Comparison of ENCODE assay signal across 17 cellular contexts in genomic region chr1:201786824-201787223, GRCh38. TPM values are rescaled to one million over a fixed set of nuclear protein-coding genes. Genes with fewer than 3 reads are reported as not detected.
DNase-seq lines count a peak whose midpoint lies in the region; ATAC-seq and TF ChIP-seq lines count a peak whose summit lies in the region.
"Had no signal": no experiment of that assay in that cellular context is flagged by ENCODE, and none has a peak within 500 bp of the region (broad histone marks: within the 10 kb centered on the region; RNA-seq: fewer than 3 reads in every experiment).

No MANE protein-coding gene starts in this region.

- no peaks in the 10 kb centered on the region for H4K20me1 ChIP-seq in H9 (ENCODE audit: control insufficient read depth, insufficient read depth, insufficient read length)

- H3K36me3 ChIP-seq in esophagus muscularis mucosa, result peaks cover 17 to 88% (median 67%) of the 10 kb centered on the region in 4 donors
- H3K36me3 ChIP-seq: uterus had no signal

- no peak overlapping the region for H3K23ac ChIP-seq in H9 (ENCODE audit: insufficient read length, low read depth, low read length)

- H3K14ac ChIP-seq in H9 (ENCODE audit: insufficient read depth, low read length), result no peak overlapping the region

- no peak overlapping the region for H2BK120ac ChIP-seq in H9 (ENCODE audit: low read depth, low read length, poor library complexity, severe bottlenecking)

- H2BK12ac ChIP-seq in H9 (ENCODE audit: insufficient read length, low read depth, low read length), result no peak overlapping the region

- no peak overlapping the region for H4K5ac ChIP-seq in H9 (ENCODE audit: insufficient read length, low read depth, low read length)

- no peak overlapping the region for H4K91ac ChIP-seq in H9 (ENCODE audit: insufficient read length, low read depth, low read length)

- no peak overlapping the region for H3T11ph ChIP-seq in H9 (ENCODE audit: low read length)

- ATAC-seq in stimulated activated naive CD8-positive, alpha-beta T cell treated with anti-CD3 and anti-CD28 coated beads, Interleukin-15, Interleukin-2, amounts not matched to agents 100 U/mL and 50 U/mL, for 24 hours, result no peak
- ATAC-seq: activated T-cell treated with anti-CD3 and anti-CD28 coated beads, Interleukin-2, amount 50 U/mL, for 4 hours; natural killer cell had no signal

- no peak overlapping the region for H2BK20ac ChIP-seq in H9 (ENCODE audit: low read depth, low read length, poor library complexity, severe bottlenecking)

- H3K27ac Mint-ChIP-seq in H9 (no peak overlapping the region), immature natural killer cell (no peak overlapping the region)
- H3K27ac Mint-ChIP-seq: activated naive CD8-positive, alpha-beta T cell treated with anti-CD3 and anti-CD28 coated beads for 36 hours; natural killer cell had no signal

- WGBS in H9 (ENCODE audit: extremely low coverage, insufficient read length, low lambda C conversion rate), result no CpG with 5 or more reads among the region's 5 CpGs
- WGBS in esophagus muscularis mucosa, result 81% methylated on average over 5 of the region's 5 CpGs
- 38 to 53% methylated on average over 5 of the region's 5 CpGs for WGBS in lower leg skin, 2 donors

- H3K4me1 Mint-ChIP-seq in H9 (peaks cover 8 to 9% of the 10 kb centered on the region in 2 experiments; a peak in 2 of 4 replicates), immature natural killer cell (no peaks in the 10 kb centered on the region)
- H3K4me1 Mint-ChIP-seq: natural killer cell had no signal

- DNase-seq in H9, result peak; percentile 18
- no peak for DNase-seq in esophagus muscularis mucosa (ENCODE audit: extremely low spot score)
- DNase-seq in lower leg skin (ENCODE audit: low spot score in 2 of 2), result peak; percentile 66 to 92
- DNase-seq in NCI-H748 treated with DMSO at 0.1 percent for 48 hours (lab: John Stamatoyannopoulos, UW), result no peak
- no peak for DNase-seq in immature natural killer cell
- no peak for DNase-seq in stimulated activated naive CD8-positive, alpha-beta T cell treated with anti-CD3 and anti-CD28 coated beads, Interleukin-15, Interleukin-2, amounts not matched to agents 100 U/mL and 50 U/mL, for 24 hours
- DNase-seq in NCI-H1930 (lab: John Stamatoyannopoulos, UW), result no peak
- DNase-seq: activated CD4-positive, alpha-beta T cell treated with anti-CD3 and anti-CD28 coated beads, Interleukin-2, amount 50 U/mL, for 4 hours; activated naive CD8-positive, alpha-beta T cell treated with anti-CD3 and anti-CD28 coated beads for 36 hours; activated T-cell treated with anti-CD3 and anti-CD28 coated beads, Interleukin-2, amount 50 U/mL, for 4 hours; natural killer cell; NCI-H1694; NCI-H345; RPMI8226; stimulated activated naive CD4-positive, alpha-beta T cell; uterus had no signal

- H2AK5ac ChIP-seq in H9 (ENCODE audit: insufficient read length, low read length), result no peak overlapping the region

- H4K8ac ChIP-seq in H9 (replicated peaks; ENCODE audit: insufficient read length, low read depth, low read length), result no peak overlapping the region

- H3K79me2 ChIP-seq in H9 (ENCODE audit: insufficient read depth, low read length), result no peaks in the 10 kb centered on the region

- no peak overlapping the region for H2AFZ ChIP-seq in H9 (ENCODE audit: low read length)

- H3K9me3 Mint-ChIP-seq in H9, result peaks cover 0 to 3% of the 10 kb centered on the region in 2 experiments; a peak in 1 of 5 replicates
- no peaks in the 10 kb centered on the region for H3K9me3 Mint-ChIP-seq in immature natural killer cell
- H3K9me3 Mint-ChIP-seq: activated naive CD8-positive, alpha-beta T cell treated with anti-CD3 and anti-CD28 coated beads for 36 hours; activated T-cell treated with anti-CD3 and anti-CD28 coated beads, Interleukin-2, amount 50 U/mL, for 4 hours; natural killer cell had no signal

- H2BK5ac ChIP-seq in H9 (ENCODE audit: insufficient read length, low read length), result no peak overlapping the region

- H3K4me1 ChIP-seq in H9 (ENCODE audit: insufficient read depth, low read length) (no peaks in the 10 kb centered on the region), esophagus muscularis mucosa (peaks cover 38 to 52% (median 44%) of the 10 kb centered on the region in 4 donors)

- no peak overlapping the region for H3K4me3 Mint-ChIP-seq in H9
- H3K4me3 Mint-ChIP-seq in immature natural killer cell, result no peak overlapping the region
- H3K4me3 Mint-ChIP-seq: activated naive CD8-positive, alpha-beta T cell treated with anti-CD3 and anti-CD28 coated beads for 36 hours; activated T-cell treated with anti-CD3 and anti-CD28 coated beads, Interleukin-2, amount 50 U/mL, for 4 hours; natural killer cell had no signal

- H3K79me1 ChIP-seq in H9 (ENCODE audit: insufficient read depth, low read depth, low read length, poor library complexity, severe bottlenecking), result no peaks in the 10 kb centered on the region

- no peak overlapping the region for H3K56ac ChIP-seq in H9 (ENCODE audit: insufficient read length, low read depth, low read length)

- H3K27me3 ChIP-seq in H9 (ENCODE audit: insufficient read depth, low read length) (no peaks in the 10 kb centered on the region), esophagus muscularis mucosa (no peaks in the 10 kb centered on the region)
- H3K27me3 ChIP-seq: uterus had no signal

- H3K4ac ChIP-seq in H9 (ENCODE audit: low read depth, low read length), result no peak overlapping the region

- TF ChIP-seq CTCF in H9 (conservative IDR thresholded peaks at IDR 0.05) (no peak), esophagus muscularis mucosa (IDR thresholded peaks at IDR 0.05) (no peak), lower leg skin (IDR thresholded peaks at IDR 0.05) (no peak)

- peaks cover 47 to 86% (median 77%) of the 10 kb centered on the region in 3 experiments for H3K36me3 Mint-ChIP-seq in H9 (ENCODE audit: insufficient read depth in 1 of 3, low read depth in 3 of 3)
- H3K36me3 Mint-ChIP-seq in immature natural killer cell, result no peaks in the 10 kb centered on the region
- H3K36me3 Mint-ChIP-seq: activated naive CD8-positive, alpha-beta T cell treated with anti-CD3 and anti-CD28 coated beads for 36 hours; natural killer cell had no signal

- intact Hi-C loops in esophagus muscularis mucosa (cut with DNase I) (no loop called here), lower leg skin (cut with DNase I; ENCODE audit: low total_unique reads) (no loop called here)

- H3K23me2 ChIP-seq in H9 (ENCODE audit: insufficient read length, low read depth, low read length, poor library complexity, severe bottlenecking), result no peaks in the 10 kb centered on the region

- H3K4me3 ChIP-seq in esophagus muscularis mucosa (no peak overlapping the region), lower leg skin (ENCODE audit: low read depth, poor library complexity, severe bottlenecking) (no peak overlapping the region)
- H3K4me3 ChIP-seq: uterus had no signal

- H3K9ac ChIP-seq in H9 (ENCODE audit: extremely low read depth, insufficient read length, low read length), result no peak overlapping the region

- H3K27ac ChIP-seq in H9 (ENCODE audit: insufficient read length, low read depth, low read length) (no peak overlapping the region), esophagus muscularis mucosa (replicated peaks in 1 of 4) (peak overlapping the region; percentile 12 to 52 (median 30)), temporal lobe (ENCODE audit: low read depth, low read length) (peak overlapping the region; percentile 62)
- H3K27ac ChIP-seq: uterus had no signal

- TF ChIP-seq POLR2A in esophagus muscularis mucosa (IDR thresholded peaks at IDR 0.05; ENCODE audit: low read depth) (no peak), lower leg skin (IDR thresholded peaks at IDR 0.05) (no peak)

- TF ChIP-seq EP300 in esophagus muscularis mucosa (IDR thresholded peaks at IDR 0.05), result no peak

- H3K9me3 ChIP-seq in H9 (ENCODE audit: control insufficient read depth, low read depth, low read length) (no peaks in the 10 kb centered on the region), esophagus muscularis mucosa (no peaks in the 10 kb centered on the region)
- H3K9me3 ChIP-seq: uterus had no signal

- H2BK15ac ChIP-seq in H9 (ENCODE audit: low read depth, low read length), result no peak overlapping the region

- H3K27me3 Mint-ChIP-seq in H9 (ENCODE audit: low read depth) (no peaks in the 10 kb centered on the region; the same call in 1 of the 2 replicates), immature natural killer cell (ENCODE audit: low read depth in 3 of 3) (no peaks in the 10 kb centered on the region)
- H3K27me3 Mint-ChIP-seq: activated naive CD8-positive, alpha-beta T cell treated with anti-CD3 and anti-CD28 coated beads for 36 hours had no signal

- H3K18ac ChIP-seq in H9 (ENCODE audit: insufficient read length, low read depth, low read length), result no peak overlapping the region

- no peak overlapping the region for H3K4me2 ChIP-seq in H9 (ENCODE audit: insufficient read depth, insufficient read length, low read length)

RNA-seq across cellular contexts. Expression of gene IPO9, which starts 42.1 kb away (rescaled TPM):
- total RNA-seq in H9 (2021) (104 TPM in 2 replicates), esophagus muscularis mucosa (10 to 100 TPM; 17.4 to 31.8 (median 23.1) TPM), lower leg skin (10 to 100 TPM; 12.1 to 16.3 (median 15.4) TPM), temporal lobe (35.7 TPM)
- polyA plus RNA-seq in immature natural killer cell, result 10 to 100 TPM in 2 of 3 donors, 1 to 10 TPM in 1; 4.9 to 31.5 (median 16.3) TPM

Comparison
In these comparisons a context has a peak if more than half of its experiments do, and no peak if none do; other contexts are left out.
1. DNase-seq: peak in H9 (single experiment) and lower leg skin (2 of 2); none in esophagus muscularis mucosa (single experiment), NCI-H748 treated with DMSO at 0.1 percent for 48 hours (single experiment), immature natural killer cell (0 of 3), stimulated activated naive CD8-positive, alpha-beta T cell treated with anti-CD3 and anti-CD28 coated beads, Interleukin-15, Interleukin-2, amounts not matched to agents 100 U/mL and 50 U/mL, for 24 hours (single experiment) and NCI-H1930 (0 of 2).